In the genomic region with DNA sequence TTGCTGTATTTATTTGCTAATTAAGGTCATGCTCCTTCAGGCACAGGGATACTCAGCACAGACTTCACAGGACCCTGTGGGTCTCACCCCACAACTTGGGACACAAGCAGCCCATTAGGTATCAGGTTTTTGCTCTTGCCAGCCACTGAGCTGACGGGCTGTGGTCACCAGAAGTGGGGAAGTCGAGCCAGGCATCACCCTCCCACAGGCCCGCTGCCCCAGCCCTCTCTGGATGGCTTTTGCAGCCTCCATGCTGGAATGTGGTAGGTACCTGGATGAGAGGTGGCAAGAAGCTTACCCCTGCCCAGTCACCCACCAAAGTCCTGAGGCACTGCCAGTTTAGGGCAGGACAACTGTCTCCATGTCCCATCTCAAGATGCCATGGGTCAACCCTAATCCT, we compare ENCODE assay signal across 1 cellular context.
TF ChIP-seq lines count a peak whose summit lies in the region.

No MANE protein-coding gene starts in this region.

TF ChIP-seq in WTC11, 78 proteins besides CTCF, POLR2A, EP300 and RAD21 (continued from another document):
- TF ChIP-seq, protein P1, sequence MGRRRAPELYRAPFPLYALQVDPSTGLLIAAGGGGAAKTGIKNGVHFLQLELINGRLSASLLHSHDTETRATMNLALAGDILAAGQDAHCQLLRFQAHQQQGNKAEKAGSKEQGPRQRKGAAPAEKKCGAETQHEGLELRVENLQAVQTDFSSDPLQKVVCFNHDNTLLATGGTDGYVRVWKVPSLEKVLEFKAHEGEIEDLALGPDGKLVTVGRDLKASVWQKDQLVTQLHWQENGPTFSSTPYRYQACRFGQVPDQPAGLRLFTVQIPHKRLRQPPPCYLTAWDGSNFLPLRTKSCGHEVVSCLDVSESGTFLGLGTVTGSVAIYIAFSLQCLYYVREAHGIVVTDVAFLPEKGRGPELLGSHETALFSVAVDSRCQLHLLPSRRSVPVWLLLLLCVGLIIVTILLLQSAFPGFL (CRISPR knock-in tag; IDR thresholded peaks at IDR 0.05; ENCODE audit: borderline replicate concordance), result no peak
- no peak for TF ChIP-seq ZNF671 (CRISPR knock-in tag; IDR thresholded peaks at IDR 0.05)
- no peak for TF ChIP-seq GABPB1 (CRISPR knock-in tag; IDR thresholded peaks at IDR 0.05)
- no peak for TF ChIP-seq NR1H2 (CRISPR knock-in tag; IDR thresholded peaks at IDR 0.05)
- TF ChIP-seq, protein P2, sequence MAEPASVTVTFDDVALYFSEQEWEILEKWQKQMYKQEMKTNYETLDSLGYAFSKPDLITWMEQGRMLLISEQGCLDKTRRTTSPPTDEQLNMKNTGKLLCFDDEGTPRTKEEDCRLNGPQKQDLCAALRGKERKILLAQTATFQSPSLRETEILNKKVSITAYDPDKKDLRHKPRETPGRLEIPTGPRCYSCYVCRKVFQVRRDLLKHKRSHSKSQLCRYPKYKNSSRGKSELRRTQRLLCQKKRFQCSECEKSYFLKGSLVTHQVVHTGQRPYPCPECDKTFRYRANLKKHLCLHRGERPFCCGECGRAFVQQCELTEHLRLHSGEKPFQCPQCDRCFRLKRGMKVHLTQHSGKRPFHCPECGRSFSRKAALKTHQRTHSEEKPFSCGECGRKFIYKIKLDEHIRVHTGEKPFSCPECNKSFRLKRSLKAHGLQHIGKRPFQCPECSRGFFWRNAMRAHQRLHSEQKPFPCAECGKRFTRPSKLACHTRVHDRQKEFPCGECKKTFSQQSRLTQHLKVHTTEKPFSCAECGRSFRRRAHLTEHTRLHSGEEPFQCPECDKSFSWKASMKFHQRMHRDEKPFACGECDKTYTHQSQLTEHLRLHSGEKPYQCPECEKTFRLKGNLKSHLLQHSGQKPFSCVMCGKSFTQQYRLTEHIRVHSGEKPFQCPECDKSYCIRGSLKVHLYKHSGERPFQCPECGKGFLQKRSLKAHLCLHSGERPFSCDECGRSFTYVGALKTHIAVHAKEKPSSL (CRISPR knock-in tag; conservative IDR thresholded peaks at IDR 0.05), result no peak
- no peak for TF ChIP-seq JAZF1 (CRISPR knock-in tag; IDR thresholded peaks at IDR 0.05)
- TF ChIP-seq NFATC4 (CRISPR knock-in tag; IDR thresholded peaks at IDR 0.05), result no peak
- TF ChIP-seq CBFB (CRISPR knock-in tag; IDR thresholded peaks at IDR 0.05; ENCODE audit: low read depth), result no peak
